Comparison of ENCODE assay signal across 8 cellular contexts in genomic region chr1:13725714-13726175, GRCh38. TPM values are rescaled to one million over a fixed set of nuclear protein-coding genes. Genes with fewer than 3 reads are reported as not detected.
DNase-seq lines count a peak whose midpoint lies in the region; ATAC-seq, FAIRE-seq and TF ChIP-seq lines count a peak whose summit lies in the region.

No MANE protein-coding gene starts in this region.

- POLR2A ChIA-PET in activated CD4-positive, alpha-beta memory T cell treated with anti-CD3 and anti-CD28 coated beads for 36 hours (lab: Charles Lee): interaction anchor here (0.6 to 1.0 kb wide), 2 partner anchors 23 to 324 kb away, joined by 4 read pairs; no protein-coding TSS in a partner anchor

- peak in 5 of 6 experiments; percentile 38 to 65 (median 51) for TF ChIP-seq CTCF in esophagus squamous epithelium (IDR thresholded peaks at IDR 0.05)
- TF ChIP-seq CTCF in gastrocnemius medialis (IDR thresholded peaks at IDR 0.05 in 4 of 5, conservative IDR thresholded peaks at IDR 0.05 in 1 of 5): peak in 3 of 5 experiments; percentile 7 to 20 (median 11)

- no peak for TF ChIP-seq POLR2A in esophagus squamous epithelium (IDR thresholded peaks at IDR 0.05)
- no peak for TF ChIP-seq POLR2A in gastrocnemius medialis (IDR thresholded peaks at IDR 0.05)

- in situ Hi-C loops in gastrocnemius medialis (cut with MboI; ENCODE audit: low sequenced_read_pairs in 4 of 4): no loop called here

- H3K4me3 ChIP-seq in esophagus squamous epithelium (no peak overlapping the region), gastrocnemius medialis (no peak overlapping the region)

- no peaks in the 10 kb centered on the region for H3K27me3 ChIP-seq in esophagus squamous epithelium
- H3K27me3 ChIP-seq in gastrocnemius medialis: no peaks in the 10 kb centered on the region

- intact Hi-C loops in activated CD4-positive, alpha-beta memory T cell treated with anti-CD3 and anti-CD28 coated beads for 36 hours (cut with micrococcal nuclease): loop anchor here (1.0 kb wide), 2 partner anchors 23 to 60 kb away; no protein-coding TSS in a partner anchor
- intact Hi-C loops in esophagus squamous epithelium (cut with DNase I): no loop called here
- intact Hi-C loops in gastrocnemius medialis (cut with DNase I; ENCODE audit: low total_unique reads): loop anchor here (5.0 kb wide), 1 partner anchor 58 kb away; no protein-coding TSS in a partner anchor

- no peak overlapping the region for H3K4me3 Mint-ChIP-seq in activated CD4-positive, alpha-beta memory T cell treated with anti-CD3 and anti-CD28 coated beads for 36 hours

- 31 to 48% methylated on average over 4 of the region's 4 CpGs for WGBS in esophagus squamous epithelium, 2 donors

- H3K9me3 Mint-ChIP-seq in activated CD4-positive, alpha-beta memory T cell treated with anti-CD3 and anti-CD28 coated beads for 36 hours: no peaks in the 10 kb centered on the region

- DNase-seq in ELR (ENCODE audit: low read depth) (peak; percentile 18), esophagus squamous epithelium (lab: John Stamatoyannopoulos, UW) (no peak), gastrocnemius medialis (no peak), RCC 7860 (ENCODE audit: low spot score) (no peak), medulla oblongata (ENCODE audit: extremely low spot score) (no peak)
- DNase-seq in activated CD4-positive, alpha-beta memory T cell treated with anti-CD3 and anti-CD28 coated beads for 36 hours: peak; percentile 72

- CTCF ChIA-PET in activated CD4-positive, alpha-beta memory T cell treated with anti-CD3 and anti-CD28 coated beads for 36 hours (lab: Charles Lee): interaction anchor here (0.8 to 3.7 kb wide), 17 partner anchors 9 to 88 kb away, joined by 3 to 29 read pairs (median 6); no protein-coding TSS in a partner anchor

- no peak for ATAC-seq in gastrocnemius medialis
- no peak for ATAC-seq in GM21723 (IDR thresholded peaks at IDR 0.05; ENCODE audit: unreplicated experiment)

- H3K36me3 Mint-ChIP-seq in activated CD4-positive, alpha-beta memory T cell treated with anti-CD3 and anti-CD28 coated beads for 36 hours: no peaks in the 10 kb centered on the region

- H3K36me3 ChIP-seq in esophagus squamous epithelium (no peaks in the 10 kb centered on the region), gastrocnemius medialis (no peaks in the 10 kb centered on the region)

- H3K27ac ChIP-seq in esophagus squamous epithelium (no peak overlapping the region), gastrocnemius medialis (no peak overlapping the region)

- H3K9me3 ChIP-seq in esophagus squamous epithelium (no peaks in the 10 kb centered on the region), gastrocnemius medialis (no peaks in the 10 kb centered on the region)

- peaks cover 40% of the 10 kb centered on the region for H3K4me1 Mint-ChIP-seq in activated CD4-positive, alpha-beta memory T cell treated with anti-CD3 and anti-CD28 coated beads for 36 hours (ENCODE audit: low read depth)

- peak overlapping the region; percentile 50 for H3K27ac Mint-ChIP-seq in activated CD4-positive, alpha-beta memory T cell treated with anti-CD3 and anti-CD28 coated beads for 36 hours

- H3K27me3 Mint-ChIP-seq in activated CD4-positive, alpha-beta memory T cell treated with anti-CD3 and anti-CD28 coated beads for 36 hours: no peaks in the 10 kb centered on the region

- no peak for FAIRE-seq in RCC 7860 (lab: Jason Lieb, UNC)

- no peak for TF ChIP-seq EP300 in Ishikawa (IDR thresholded peaks at IDR 0.05; ENCODE audit: borderline replicate concordance)

- peak; percentile 40; the same call in 1 of the 2 replicates for TF ChIP-seq RAD21 in Ishikawa (IDR thresholded peaks at IDR 0.05; ENCODE audit: low read depth)

- H3K4me1 ChIP-seq in esophagus squamous epithelium (peaks cover 0 to 37% (median 13%) of the 10 kb centered on the region in 3 donors), gastrocnemius medialis (peaks cover 5 to 7% of the 10 kb centered on the region in 2 donors)

TF ChIP-seq in Ishikawa, 13 proteins besides CTCF, POLR2A, EP300 and RAD21:
- TF ChIP-seq ZBTB7A (IDR thresholded peaks at IDR 0.05; ENCODE audit: low read depth): no peak
- TF ChIP-seq EGR1 (IDR thresholded peaks at IDR 0.05): no peak
- no peak for TF ChIP-seq FOXM1 (IDR thresholded peaks at IDR 0.05; ENCODE audit: borderline replicate concordance, low read depth)
- TF ChIP-seq CEBPB (IDR thresholded peaks at IDR 0.05): no peak
- no peak for TF ChIP-seq USF1 (IDR thresholded peaks at IDR 0.05)
- TF ChIP-seq TCF12 (IDR thresholded peaks at IDR 0.05; ENCODE audit: low read depth): no peak
- no peak for TF ChIP-seq REST (IDR thresholded peaks at IDR 0.05; ENCODE audit: low read depth)
- no peak for TF ChIP-seq TEAD4 (IDR thresholded peaks at IDR 0.05)
- TF ChIP-seq NFIC (IDR thresholded peaks at IDR 0.05): no peak

RNA-seq across cellular contexts. Expression of gene PRDM2, which starts 25.8 kb away (rescaled TPM):
- 10 to 100 TPM; 41.7 to 44.6 TPM for total RNA-seq in activated CD4-positive, alpha-beta memory T cell treated with anti-CD3 and anti-CD28 coated beads for 36 hours
- total RNA-seq in esophagus squamous epithelium (10 to 100 TPM; 19.2 to 37.4 (median 26.2) TPM), gastrocnemius medialis (10 to 100 TPM; 24.1 to 38.3 (median 35.6) TPM)

Comparison
In these comparisons a context has a peak if more than half of its experiments do, and no peak if none do; other contexts are left out.
1. DNase-seq: peak in ELR (single experiment) and activated CD4-positive, alpha-beta memory T cell treated with anti-CD3 and anti-CD28 coated beads for 36 hours (single experiment); none in esophagus squamous epithelium (single experiment), gastrocnemius medialis (0 of 2), RCC 7860 (single experiment) and medulla oblongata (single experiment).